Comparison of ENCODE assay signal across 16 cellular contexts in the genomic region with DNA sequence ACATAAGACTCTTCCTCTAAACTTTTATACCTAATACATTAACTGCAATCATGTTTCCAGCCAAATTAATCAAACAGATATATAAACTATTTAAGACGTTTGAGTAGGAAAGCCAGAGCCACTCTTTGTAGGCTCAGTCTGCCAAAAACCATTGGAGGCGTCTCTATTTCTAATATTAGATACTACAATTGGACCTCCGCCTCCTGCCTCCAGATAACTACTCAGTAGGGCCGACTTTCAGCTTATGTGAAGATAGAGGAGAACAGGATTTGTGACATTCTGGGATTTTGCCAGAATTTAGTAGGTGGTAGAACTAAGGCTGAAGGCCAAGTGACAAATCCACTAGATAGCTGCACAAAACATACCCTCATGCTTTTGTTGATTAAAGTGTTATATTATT.
DNase-seq lines count a peak whose midpoint lies in the region; ATAC-seq and TF ChIP-seq lines count a peak whose summit lies in the region.
"Had no signal": no experiment of that assay in that cellular context is flagged by ENCODE, and none has a peak within 500 bp of the region (broad histone marks: within the 10 kb centered on the region; RNA-seq: fewer than 3 reads in every experiment).

No MANE protein-coding gene starts in this region.

- peak; percentile 7 for DNase-seq in A673 (ENCODE audit: low spot score)
- peak; percentile 44 for DNase-seq in NCI-H446 treated with DMSO at 0.1 percent for 48 hours (lab: John Stamatoyannopoulos, UW)
- DNase-seq in left ventricle myocardium superior: no peak
- no peak for DNase-seq in tibial artery
- DNase-seq in AG08396 (ENCODE audit: low spot score): no peak
- no peak for DNase-seq in GM10266 (ENCODE audit: extremely low spot score)
- DNase-seq: AML-193; Caco-2; CD8-positive, alpha-beta memory T cell; DND-41; GDM1; GOT3; H9 had no signal

- no peak for TF ChIP-seq CTCF in A673 (conservative IDR thresholded peaks at IDR 0.05; ENCODE audit: low read depth, low read length)
- TF ChIP-seq CTCF in tibial artery (IDR thresholded peaks at IDR 0.05): no peak
- TF ChIP-seq CTCF in GM10266 (IDR thresholded peaks at IDR 0.05; ENCODE audit: control insufficient read depth, insufficient read depth, low read depth, missing control alignments): no peak

- no peaks in the 10 kb centered on the region for H3K27me3 ChIP-seq in A673 (replicated peaks; ENCODE audit: insufficient read depth, low read depth, low read length, poor library complexity)
- H3K27me3 ChIP-seq in tibial artery: no peaks in the 10 kb centered on the region
- H3K27me3 ChIP-seq: BLaER1 had no signal

- POLR2A ChIA-PET in A673 (lab: Charles Lee; ENCODE audit: low non-redundant PET): no interaction called here

- CTCF ChIA-PET in A673 (lab: Charles Lee): no interaction called here

- intact Hi-C loops in A673 (cut with micrococcal nuclease; ENCODE audit: unreplicated experiment) (no loop called here), left ventricle myocardium superior (cut with micrococcal nuclease) (no loop called here), tibial artery (cut with DNase I; ENCODE audit: low total_unique reads) (no loop called here)

- H3K4me3 ChIP-seq in A673 (ENCODE audit: low read depth, low read length, poor library complexity, severe bottlenecking): no peak overlapping the region
- H3K4me3 ChIP-seq in tibial artery: no peak overlapping the region
- H3K4me3 ChIP-seq: A549, BLaER1 had no signal

- no TSS peak for BruUV-seq in A673 (replicated peaks; lab: Mats Ljungman, UMichigan)

- H3K36me3 ChIP-seq in A673 (ENCODE audit: insufficient read depth, low read length, poor library complexity, severe bottlenecking) (no peaks in the 10 kb centered on the region), tibial artery (no peaks in the 10 kb centered on the region)
- H3K36me3 ChIP-seq: BLaER1 had no signal

- no peaks in the 10 kb centered on the region for H3K4me1 ChIP-seq in A673 (ENCODE audit: insufficient read depth, low read length, poor library complexity, severe bottlenecking)
- H3K4me1 ChIP-seq in tibial artery: peaks cover 0 to 16% (median 8%) of the 10 kb centered on the region in 4 donors
- H3K4me1 ChIP-seq: A549, BLaER1, Caco-2 had no signal

- H3K9me3 ChIP-seq in A673 (ENCODE audit: low read depth, low read length, poor library complexity, severe bottlenecking) (no peaks in the 10 kb centered on the region), tibial artery (no peaks in the 10 kb centered on the region)
- H3K9me3 ChIP-seq: A549, BLaER1, Caco-2 had no signal

- H3K27ac ChIP-seq in A673 (ENCODE audit: low read depth, low read length, poor library complexity, severe bottlenecking) (no peak overlapping the region), tibial artery (peak overlapping the region; percentile 55 to 66)
- H3K27ac ChIP-seq: A549, BLaER1 had no signal

- ATAC-seq in left ventricle myocardium superior: peak; percentile 78
- ATAC-seq: A549, HepG2 had no signal

Comparison
In these comparisons a context has a peak if more than half of its experiments do, and no peak if none do; other contexts are left out.
1. DNase-seq: peak in A673 (single experiment) and NCI-H446 treated with DMSO at 0.1 percent for 48 hours (single experiment); none in left ventricle myocardium superior (single experiment), tibial artery (0 of 2), AG08396 (single experiment) and GM10266 (single experiment).